In genomic region chr1:207868252-207868768, GRCh38 we compare ENCODE assay signal across 8 cellular contexts. TPM values are rescaled to one million over a fixed set of nuclear protein-coding genes. Genes with fewer than 3 reads are reported as not detected.
DNase-seq lines count a peak whose midpoint lies in the region; ATAC-seq, FAIRE-seq and TF ChIP-seq lines count a peak whose summit lies in the region.

No MANE protein-coding gene starts in this region.

- H3K27me3 ChIP-seq in H1 (replicated peaks in 1 of 4; ENCODE audit: control insufficient read depth in 3 of 4, extremely low read depth in 1 of 4, insufficient read depth in 3 of 4, low read length in 3 of 4) (peaks cover 0 to 23% (median 8%) of the 10 kb centered on the region in 4 experiments; a peak in 6 of 7 replicates), transverse colon (no peaks in the 10 kb centered on the region)

- peak overlapping the region; percentile 70; the same call in 1 of the 2 replicates for H2AFZ ChIP-seq in H1 (ENCODE audit: low read length)

- 0 out of 2 replicates have a peak overlapping the region, but pooled peaks have one; percentile 27 for H2BK12ac ChIP-seq in H1 (ENCODE audit: low read depth, low read length)

- no peak overlapping the region for H3K14ac ChIP-seq in H1 (ENCODE audit: insufficient read length)

- H3K79me2 ChIP-seq in H1 (ENCODE audit: control insufficient read depth in 1 of 2, insufficient read depth in 2 of 2, low read length in 2 of 2), result no peaks in the 10 kb centered on the region

- DNase-seq in ELF-1 (ENCODE audit: low read depth, low spot score), result peak; percentile 28
- peak in 8 of 34 experiments; percentile 10 to 31 (median 13) for DNase-seq in T-cell
- peak in 1 of 2 experiments; percentile 58 for DNase-seq in H1 (ENCODE audit: low read depth in 1 of 2, low spot score in 2 of 2)
- peak; percentile 60 for DNase-seq in transverse colon
- DNase-seq in stimulated activated CD8-positive, alpha-beta memory T cell treated with anti-CD3 and anti-CD28 coated beads, Interleukin-4, amount 100 ng/mL, for 48 hours, result no peak

- H3K27ac ChIP-seq in HEK293 (ENCODE audit: extremely low read depth, low read depth, low read length) (peak overlapping the region; percentile 74; the same call in 1 of the 2 replicates), H1 (ENCODE audit: low read depth, low read length) (no peak overlapping the region), mesodermal cell (ENCODE audit: low read depth, low read length, severe bottlenecking) (no peak overlapping the region), transverse colon (peak overlapping the region; percentile 93 to 96 (median 95))

- no peak overlapping the region for H2AK5ac ChIP-seq in H1 (ENCODE audit: low read depth, low read length)

- TF ChIP-seq EP300 in H1 (IDR thresholded peaks at IDR 0.05; ENCODE audit: borderline replicate concordance in 1 of 2, low read depth in 2 of 2, low read length in 2 of 2), result no peak
- TF ChIP-seq EP300 in transverse colon (IDR thresholded peaks at IDR 0.05; ENCODE audit: low read depth), result no peak

- no peaks in the 10 kb centered on the region for H3K9me3 Mint-ChIP-seq in T-cell

- H3K4me2 ChIP-seq in H1 (ENCODE audit: insufficient read depth in 1 of 2, low read depth in 2 of 2, low read length in 2 of 2), result peak overlapping the region; percentile 32 to 95

- H4K5ac ChIP-seq in H1 (ENCODE audit: insufficient read length, low read depth, low read length), result no peak overlapping the region

- H3K9ac ChIP-seq in H1 (replicated peaks in 1 of 4; ENCODE audit: extremely low read depth in 1 of 4, low read depth in 3 of 4, low read length in 3 of 4), result no peak overlapping the region

- H3K23me2 ChIP-seq in H1 (ENCODE audit: low read depth, low read length), result peaks cover 5% of the 10 kb centered on the region; the same call in 1 of the 2 replicates

- no peak overlapping the region for H4K91ac ChIP-seq in H1 (replicated peaks; ENCODE audit: insufficient read length, low read length)

- intact Hi-C loops in transverse colon (cut with DNase I; ENCODE audit: low total_unique reads), result no loop called here

- H3K27me3 Mint-ChIP-seq in T-cell, result no peaks in the 10 kb centered on the region

- no peak overlapping the region for H2BK120ac ChIP-seq in H1 (replicated peaks; ENCODE audit: low read depth, low read length)

- peak in 3 of 4 experiments; percentile 2 to 19 (median 3) for ATAC-seq in T-cell (replicated peaks in 1 of 4)
- no peak for ATAC-seq in HG02970 (IDR thresholded peaks at IDR 0.05; ENCODE audit: low FRiP score, unreplicated experiment)

- H3K56ac ChIP-seq in H1 (replicated peaks; ENCODE audit: insufficient read length, low read depth, low read length), result peak overlapping the region; percentile 20

- 0 out of 2 replicates have a peak, but pooled peaks cover 2% of the 10 kb centered on the region for H3K4me1 ChIP-seq in HEK293 (ENCODE audit: control insufficient read depth, insufficient read depth, low read length)
- H3K4me1 ChIP-seq in H1 (replicated peaks in 1 of 4; ENCODE audit: control insufficient read depth in 3 of 4, insufficient read depth in 4 of 4, low read length in 3 of 4), result peaks cover 0 to 8% (median 5%) of the 10 kb centered on the region in 4 experiments; a peak in 6 of 7 replicates
- H3K4me1 ChIP-seq in mesodermal cell (ENCODE audit: control insufficient read depth, insufficient read depth, low read length, poor library complexity, severe bottlenecking), result peaks cover 14% of the 10 kb centered on the region
- H3K4me1 ChIP-seq in transverse colon, result peaks cover 27 to 66% (median 52%) of the 10 kb centered on the region in 4 donors

- no peak for TF ChIP-seq POLR2A in H1 (IDR thresholded peaks at IDR 0.05; ENCODE audit: control extremely low read depth in 1 of 2, low read depth in 2 of 2, low read length in 2 of 2)
- TF ChIP-seq POLR2A in transverse colon (IDR thresholded peaks at IDR 0.05), result no peak

- H3K9me3 ChIP-seq in HEK293 (ENCODE audit: control insufficient read depth, insufficient read depth, low read depth, low read length) (no peaks in the 10 kb centered on the region), H1 (ENCODE audit: insufficient read depth in 2 of 2, low read depth in 1 of 2, low read length in 1 of 2) (no peaks in the 10 kb centered on the region), mesodermal cell (ENCODE audit: control insufficient read depth, low read length) (no peaks in the 10 kb centered on the region), transverse colon (no peaks in the 10 kb centered on the region)

- CTCF ChIA-PET in HEK293 (lab: Yijun Ruan, JAX), result interaction anchor here (0.6 to 11.2 kb wide), 21 partner anchors 9 to 377 kb away, joined by 3 to 146 read pairs (median 6); no protein-coding TSS in a partner anchor
- CTCF ChIA-PET in T-cell (lab: Charles Lee), result interaction anchor here (0.5 to 11.1 kb wide), 25 partner anchors 8 to 104 kb away, joined by 3 to 148 read pairs (median 5); no protein-coding TSS in a partner anchor
- CTCF ChIA-PET in H1 (lab: Charles Lee; ENCODE audit: partially characterized antibody), result interaction anchor here (0.9 to 12.5 kb wide), 36 partner anchors 8 to 365 kb away, joined by 3 to 180 read pairs (median 6); no protein-coding TSS in a partner anchor

- peaks cover 81 to 88% (median 86%) of the 10 kb centered on the region in 3 donors for H3K4me1 Mint-ChIP-seq in T-cell

- H3K36me3 Mint-ChIP-seq in T-cell, result peaks cover 19% of the 10 kb centered on the region

- no peak overlapping the region for H2BK15ac ChIP-seq in H1 (ENCODE audit: low read length)

- no peak for TF ChIP-seq RAD21 in H1 (IDR thresholded peaks at IDR 0.05 in 1 of 2, conservative IDR thresholded peaks at IDR 0.05 in 1 of 2; ENCODE audit: low read depth in 2 of 2, low read length in 2 of 2)

- peak overlapping the region; percentile 87; the same call in 1 of the 2 replicates for H4K8ac ChIP-seq in H1 (ENCODE audit: extremely low read depth, insufficient read depth, low read length)

- H4K20me1 ChIP-seq in H1 (replicated peaks in 1 of 2; ENCODE audit: control insufficient read depth in 1 of 2, insufficient read depth in 2 of 2, low read length in 2 of 2), result no peaks in the 10 kb centered on the region

- no peak overlapping the region for H2BK5ac ChIP-seq in H1 (ENCODE audit: low read depth, low read length)

- peak overlapping the region; percentile 81 to 95 for H3K27ac Mint-ChIP-seq in T-cell

- no peak overlapping the region; the same call in 1 of the 2 replicates for H3K18ac ChIP-seq in H1 (ENCODE audit: extremely low read depth, low read length)

- FAIRE-seq in H1 (lab: Jason Lieb, UNC), result no peak

- H3K23ac ChIP-seq in H1 (ENCODE audit: insufficient read length), result no peak overlapping the region

- H3K4me3 Mint-ChIP-seq in T-cell, result peak overlapping the region; percentile 91 to 97 (median 93)

- WGBS in H1 (ENCODE audit: extremely low coverage in 1 of 2, insufficient coverage in 1 of 2, insufficient read length in 1 of 2, insufficient replicate concordance in 2 of 2, low coverage in 1 of 2, low lambda C conversion rate in 2 of 2, missing lambda C conversion rate in 1 of 2), 2 experiments, result 26% methylated on average over 19 of the region's 24 CpGs; no CpG with 5 or more reads in 1 of the 2 experiments
- WGBS in mesodermal cell (ENCODE audit: insufficient coverage in 2 of 2), 2 experiments, result 24 to 31% methylated on average over 6 to 9 of the region's 24 CpGs
- WGBS in transverse colon (ENCODE audit: low coverage in 1 of 2), 2 donors, result 3% methylated on average over 24 of the region's 24 CpGs; no CpG with 5 or more reads in 1 of the 2 donors

- in situ Hi-C loops in transverse colon (cut with MboI; ENCODE audit: low pct_ligation_motif_present in 1 of 4, low pct_unique_long_range_greater_than_20kb in 1 of 4, low sequenced_read_pairs in 3 of 4), result loop anchor here in 2 of 4 donors (5.0 kb wide), 2 partner anchors 36 to 41 kb away; no protein-coding TSS in a partner anchor

- H3K4ac ChIP-seq in H1 (replicated peaks; ENCODE audit: insufficient read length, low read depth, low read length), result peak overlapping the region; percentile 14

- POLR2A ChIA-PET in HEK293 (lab: Yijun Ruan, JAX) (interaction anchor here (0.8 to 1.4 kb wide), 5 partner anchors 11 to 1233 kb away, joined by 3 to 6 read pairs (median 3); partner anchors contain the start of gene DYRK3), T-cell (lab: Charles Lee) (interaction anchor here (0.5 to 1.6 kb wide), 6 partner anchors 39 to 544 kb away, joined by 3 to 6 read pairs (median 4); no protein-coding TSS in a partner anchor), H1 (lab: Charles Lee; ENCODE audit: partially characterized antibody) (interaction anchor here (0.8 to 1.6 kb wide), 5 partner anchors 16 to 50 kb away, joined by 3 to 5 read pairs (median 4); no protein-coding TSS in a partner anchor)

- TF ChIP-seq CTCF in HEK293 (tag by site-specific recombination; IDR thresholded peaks at IDR 0.05) (no peak), H1 (IDR thresholded peaks at IDR 0.05; ENCODE audit: control extremely low read depth in 1 of 3, insufficient read depth in 1 of 3, low read depth in 1 of 3, low read length in 3 of 3) (no peak), transverse colon (IDR thresholded peaks at IDR 0.05) (no peak)

- H3K36me3 ChIP-seq in HEK293 (ENCODE audit: control insufficient read depth in 2 of 2, insufficient read depth in 1 of 2, low read length in 2 of 2) (peaks cover 0 to 43% of the 10 kb centered on the region in 2 experiments; a peak in 2 of 3 replicates), H1 (ENCODE audit: control insufficient read depth in 2 of 4, insufficient read depth in 4 of 4, low read length in 3 of 4) (no peaks in the 10 kb centered on the region), mesodermal cell (ENCODE audit: control insufficient read depth, insufficient read depth, low read length) (peaks cover 2% of the 10 kb centered on the region), transverse colon (no peaks in the 10 kb centered on the region)

- H3K79me1 ChIP-seq in H1 (ENCODE audit: low read depth, low read length), result no peaks in the 10 kb centered on the region

- peak overlapping the region; percentile 71 for H3K4me3 ChIP-seq in HEK293 (ENCODE audit: low read depth, low read length)
- H3K4me3 ChIP-seq in H1 (ENCODE audit: extremely low read depth in 1 of 4, insufficient read depth in 2 of 4, low read depth in 3 of 4, low read length in 4 of 4), result peak overlapping the region; percentile 34 to 68 (median 50)
- H3K4me3 ChIP-seq in mesodermal cell (ENCODE audit: extremely low read depth, insufficient read depth, low read length, poor library complexity, severe bottlenecking), result peak overlapping the region; percentile 50
- peak overlapping the region; percentile 70 to 93 (median 76) for H3K4me3 ChIP-seq in transverse colon

- no peak overlapping the region for H2BK20ac ChIP-seq in H1 (ENCODE audit: low read length)

RNA-seq across cellular contexts. Expression of gene CD34, which starts 42.6 kb away (rescaled TPM):
- total RNA-seq in T-cell (1 to 10 TPM in 2 of 5 donors, under 1 TPM in 3; 0.57 to 1.6 (median 0.83) TPM), transverse colon (10 to 100 TPM in 2 of 4 donors, 1 to 10 TPM in 2; 7.5 to 85.2 (median 9.7) TPM)
- 0.39 and 0.46 TPM in 2 replicates for total RNA-seq in H1 (2021; fragmentation: NEBNext Ultra II Directional; extraction: Animal tissue kit (Norgen Biotek cat#: 25700))
- polyA plus RNA-seq in H1 (2011; rRNA removed), result 0.50 and 0.54 TPM in 2 replicates
- 0.47 TPM for polyA plus RNA-seq in H1 (2011; cell fraction: cytosol; rRNA removed)
- polyA plus RNA-seq in H1 (2011; cell fraction: nucleus; rRNA removed), result 0.46 TPM
- polyA plus RNA-seq in H1 (2012, experiment 1 of 2), result 0.24 to 0.45 TPM (median 0.36 TPM) in 4 replicates
- 0.35 TPM for polyA plus RNA-seq in H1 (2012, experiment 2 of 2)
- polyA plus RNA-seq in H1 (2013, experiment 1 of 2), result 0.30 TPM
- 0.26 TPM for polyA plus RNA-seq in H1 (2013, experiment 2 of 2)
- 0.44 and 0.61 TPM in 2 replicates for polyA minus RNA-seq in H1 (2011; rRNA and poly(A)+ RNA removed)
- polyA minus RNA-seq in H1 (2011; cell fraction: cytosol; rRNA and poly(A)+ RNA removed), result not detected
- polyA minus RNA-seq in H1 (2011; cell fraction: nucleus; rRNA and poly(A)+ RNA removed), result 0.50 TPM
- 33.7 TPM for polyA plus RNA-seq in mesodermal cell (2013, experiment 1 of 2)
- polyA plus RNA-seq in mesodermal cell (2013, experiment 2 of 2), result 21.7 TPM

Comparison
In these comparisons a context has a peak if more than half of its experiments do, and no peak if none do; other contexts are left out.
1. H3K27ac ChIP-seq: peak in HEK293 (single experiment) and transverse colon (4 of 4); none in H1 (single experiment) and mesodermal cell (single experiment).
2. Peak in every context shown above with its lines, with median percentiles within 50 percentile points of each other: H3K4me3 ChIP-seq.